Comparison of ENCODE assay signal across 8 cellular contexts in the genomic region with DNA sequence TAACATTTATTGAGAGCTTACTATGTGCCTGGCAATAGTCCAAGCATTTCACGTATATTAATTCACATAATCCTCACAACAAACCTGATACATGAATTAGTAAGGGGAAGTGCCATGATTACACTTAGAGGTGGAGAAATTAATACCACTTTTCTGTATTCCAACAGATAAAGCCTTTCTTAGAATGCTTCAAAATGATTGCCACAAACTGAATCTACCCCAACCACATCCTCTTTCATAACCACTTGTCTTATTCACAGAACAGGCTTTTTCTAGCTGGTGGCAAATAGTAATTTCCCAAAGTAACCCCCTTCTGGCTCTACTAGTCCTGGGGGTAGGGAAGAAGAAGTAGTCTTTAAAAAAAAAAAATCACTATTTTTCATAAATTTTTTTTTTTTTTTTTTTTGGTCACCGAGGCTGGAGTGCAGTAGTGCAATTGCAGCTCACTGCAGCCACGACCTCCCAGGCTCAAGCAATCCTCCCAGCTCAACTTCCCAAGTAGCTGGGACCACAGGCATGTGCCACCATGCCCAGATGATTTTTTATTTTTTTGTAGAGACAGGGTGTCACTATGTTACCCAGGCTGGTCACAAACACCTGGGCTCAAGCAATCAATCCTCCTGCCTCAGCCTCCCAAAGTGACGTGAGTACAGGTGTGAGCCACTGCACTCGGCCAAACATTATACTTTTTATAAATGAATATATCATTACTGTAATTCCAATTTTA. TPM values are rescaled to one million over a fixed set of nuclear protein-coding genes. Genes with fewer than 3 reads are reported as not detected.
DNase-seq lines count a peak whose midpoint lies in the region; ATAC-seq and TF ChIP-seq lines count a peak whose summit lies in the region.

No MANE protein-coding gene starts in this region.

- in situ Hi-C loops in GM13976 (cut with MboI; ENCODE audit: low sequenced_read_pairs, unreplicated experiment) = no loop called here

- peaks cover 29% of the 10 kb centered on the region for H3K4me1 Mint-ChIP-seq in CD8-positive, alpha-beta T cell (ENCODE audit: low read depth)
- peaks cover 31% of the 10 kb centered on the region for H3K4me1 Mint-ChIP-seq in activated T-helper 2 cell treated with anti-CD3 and anti-CD28 coated beads, Interferon-gamma antibody, Interleukin-2, Interleukin-4, amounts not matched to agents 10 μg/mL and 5 μg/mL and 100 μg/mL, durations not matched to agents 14 hours and 24 hours and 36 hours (ENCODE audit: low read depth)

- H3K27ac Mint-ChIP-seq in CD8-positive, alpha-beta T cell = no peak overlapping the region
- H3K27ac Mint-ChIP-seq in activated T-helper 2 cell treated with anti-CD3 and anti-CD28 coated beads, Interferon-gamma antibody, Interleukin-2, Interleukin-4, amounts not matched to agents 10 μg/mL and 5 μg/mL and 100 μg/mL, durations not matched to agents 14 hours and 24 hours and 36 hours = no peak overlapping the region

- H3K9me3 ChIP-seq in CD8-positive, alpha-beta T cell (ENCODE audit: low read length) = no peaks in the 10 kb centered on the region

- H3K36me3 Mint-ChIP-seq in CD8-positive, alpha-beta T cell = no peaks in the 10 kb centered on the region
- H3K36me3 Mint-ChIP-seq in activated T-helper 2 cell treated with anti-CD3 and anti-CD28 coated beads, Interferon-gamma antibody, Interleukin-2, Interleukin-4, amounts not matched to agents 10 μg/mL and 5 μg/mL and 100 μg/mL, durations not matched to agents 14 hours and 24 hours and 36 hours (ENCODE audit: low read depth) = no peaks in the 10 kb centered on the region

- H3K9me3 Mint-ChIP-seq in CD8-positive, alpha-beta T cell = no peaks in the 10 kb centered on the region
- H3K9me3 Mint-ChIP-seq in activated T-helper 2 cell treated with anti-CD3 and anti-CD28 coated beads, Interferon-gamma antibody, Interleukin-2, Interleukin-4, amounts not matched to agents 10 μg/mL and 5 μg/mL and 100 μg/mL, durations not matched to agents 14 hours and 24 hours and 36 hours = no peaks in the 10 kb centered on the region

- no peak for TF ChIP-seq CTCF in CD8-positive, alpha-beta T cell (IDR thresholded peaks at IDR 0.05)
- TF ChIP-seq CTCF in GM13976 (IDR thresholded peaks at IDR 0.05; ENCODE audit: borderline replicate concordance, control extremely low read depth, extremely low read depth, insufficient read depth, missing control alignments) = no peak

- intact Hi-C loops in CD8-positive, alpha-beta T cell (cut with DNase I, micrococcal nuclease) = no loop called here
- intact Hi-C loops in activated T-helper 2 cell treated with anti-CD3 and anti-CD28 coated beads, Interferon-gamma antibody, Interleukin-2, Interleukin-4, amounts not matched to agents 10 μg/mL and 5 μg/mL and 100 μg/mL, durations not matched to agents 14 hours and 24 hours and 36 hours (cut with micrococcal nuclease) = loop anchor here (1.0 to 5.0 kb wide), 2 partner anchors 57 to 322 kb away; a partner anchor contains a TSS

- POLR2A ChIA-PET in CD8-positive, alpha-beta T cell (lab: Charles Lee) = interaction anchor here (0.8 to 2.4 kb wide), 4 partner anchors 26 to 343 kb away, joined by 3 to 14 read pairs (median 8); no protein-coding TSS in a partner anchor

- no peak overlapping the region for H3K27ac ChIP-seq in CD8-positive, alpha-beta T cell (ENCODE audit: low read depth, low read length)

- peak; percentile 73 for ATAC-seq in CD8-positive, alpha-beta T cell
- ATAC-seq in GM19452 (IDR thresholded peaks at IDR 0.05; ENCODE audit: unreplicated experiment) (peak; percentile 51), HG03378 (IDR thresholded peaks at IDR 0.05; ENCODE audit: unreplicated experiment) (peak; percentile 65)

- no peak overlapping the region for H3K4me3 ChIP-seq in CD8-positive, alpha-beta T cell (ENCODE audit: low read depth, low read length)

- H3K4me1 ChIP-seq in CD8-positive, alpha-beta T cell (ENCODE audit: insufficient read depth, low read length) = peaks cover 31% of the 10 kb centered on the region

- no peak for DNase-seq in CD8-positive, alpha-beta T cell
- peak; percentile 11 for DNase-seq in activated T-helper 2 cell treated with anti-CD3 and anti-CD28 coated beads, Interferon-gamma antibody, Interleukin-2, Interleukin-4, amounts not matched to agents 10 μg/mL and 5 μg/mL and 100 μg/mL, durations not matched to agents 14 hours and 24 hours and 36 hours (ENCODE audit: low spot score)
- no peak for DNase-seq in NCI-H2196 treated with DMSO at 0.1 percent for 48 hours (lab: John Stamatoyannopoulos, UW; ENCODE audit: unreplicated experiment)
- DNase-seq in HT-29 (ENCODE audit: low spot score) = no peak
- DNase-seq in HuH-7 (ENCODE audit: low spot score) = no peak
- DNase-seq in GM13976 (ENCODE audit: low spot score) = no peak

- peak overlapping the region; percentile 15 for H3K4me3 Mint-ChIP-seq in CD8-positive, alpha-beta T cell
- no peak overlapping the region for H3K4me3 Mint-ChIP-seq in activated T-helper 2 cell treated with anti-CD3 and anti-CD28 coated beads, Interferon-gamma antibody, Interleukin-2, Interleukin-4, amounts not matched to agents 10 μg/mL and 5 μg/mL and 100 μg/mL, durations not matched to agents 14 hours and 24 hours and 36 hours (ENCODE audit: low read depth)

- H3K36me3 ChIP-seq in CD8-positive, alpha-beta T cell (ENCODE audit: insufficient read depth, low read length) = no peaks in the 10 kb centered on the region

- CTCF ChIA-PET in CD8-positive, alpha-beta T cell (lab: Charles Lee) = interaction anchor here (2.1 kb wide), 1 partner anchor 55 kb away, joined by 14 read pairs; no protein-coding TSS in a partner anchor

- H3K27me3 ChIP-seq in CD8-positive, alpha-beta T cell (ENCODE audit: insufficient read depth, low read length) = no peaks in the 10 kb centered on the region

- no peaks in the 10 kb centered on the region for H3K27me3 Mint-ChIP-seq in CD8-positive, alpha-beta T cell (ENCODE audit: low read depth)
- peaks cover 20% of the 10 kb centered on the region for H3K27me3 Mint-ChIP-seq in activated T-helper 2 cell treated with anti-CD3 and anti-CD28 coated beads, Interferon-gamma antibody, Interleukin-2, Interleukin-4, amounts not matched to agents 10 μg/mL and 5 μg/mL and 100 μg/mL, durations not matched to agents 14 hours and 24 hours and 36 hours (ENCODE audit: low read depth)

RNA-seq across cellular contexts. Expression of a gene that starts 59.0 kb away (rescaled TPM):
- total RNA-seq in CD8-positive, alpha-beta T cell = 10 to 100 TPM; 47.9 to 49.7 TPM
- total RNA-seq in activated T-helper 2 cell treated with anti-CD3 and anti-CD28 coated beads, Interferon-gamma antibody, Interleukin-2, Interleukin-4, amounts not matched to agents 10 μg/mL and 5 μg/mL and 100 μg/mL, durations not matched to agents 14 hours and 24 hours and 36 hours = 28.7 and 32.8 TPM in 2 replicates
- total RNA-seq in HT-29 (2014; rRNA removed; shearing (Covaris generic)) = 10.0 and 11.1 TPM in 2 replicates
